Comparison of ENCODE assay signal across 8 cellular contexts in genomic region chr10:62050627-62050924, GRCh38.
DNase-seq lines count a peak whose midpoint lies in the region; ATAC-seq and TF ChIP-seq lines count a peak whose summit lies in the region.

No MANE protein-coding gene starts in this region.

- no peaks in the 10 kb centered on the region for H3K9me3 ChIP-seq in CD8-positive, alpha-beta T cell (ENCODE audit: low read length)
- H3K9me3 ChIP-seq in SJSA1 (replicated peaks): no peaks in the 10 kb centered on the region
- no peaks in the 10 kb centered on the region for H3K9me3 ChIP-seq in esophagus squamous epithelium
- H3K9me3 ChIP-seq in psoas muscle: no peaks in the 10 kb centered on the region

- H3K27ac ChIP-seq in CD8-positive, alpha-beta T cell (ENCODE audit: low read depth, low read length): peak overlapping the region; percentile 14
- H3K27ac ChIP-seq in SJSA1: peak overlapping the region; percentile 84
- peak overlapping the region; percentile 86 to 97 (median 94) for H3K27ac ChIP-seq in esophagus squamous epithelium
- H3K27ac ChIP-seq in psoas muscle: peak overlapping the region; percentile 98

- intact Hi-C loops in CD8-positive, alpha-beta T cell (cut with DNase I, micrococcal nuclease): loop anchor here in 1 of 2 experiments (5.0 kb wide), 1 partner anchor 332 kb away; no protein-coding TSS in a partner anchor
- intact Hi-C loops in esophagus squamous epithelium (cut with DNase I): no loop called here
- intact Hi-C loops in psoas muscle (cut with DNase I): no loop called here

- H3K27ac Mint-ChIP-seq in CD8-positive, alpha-beta T cell: peak overlapping the region; percentile 86

- H3K4me3 Mint-ChIP-seq in CD8-positive, alpha-beta T cell: peak overlapping the region; percentile 74

- no peak for DNase-seq in CD8-positive, alpha-beta T cell
- DNase-seq in SJSA1 (ENCODE audit: low read depth in 1 of 2, low spot score in 2 of 2) (peak in 1 of 2 experiments; percentile 52), esophagus squamous epithelium (lab: John Stamatoyannopoulos, UW) (no peak), psoas muscle (no peak), RKO (ENCODE audit: low spot score) (no peak)
- DNase-seq in activated CD4-positive, alpha-beta T cell treated with anti-CD3 and anti-CD28 coated beads, Interleukin-2, amount 50 U/mL, for 48 hours: no peak

- WGBS in esophagus squamous epithelium, 2 donors: 17% methylated on average over 4 of the region's 4 CpGs
- 21 to 25% (median 23%) methylated on average over 4 of the region's 4 CpGs for WGBS in psoas muscle, 3 donors

- H3K4me1 Mint-ChIP-seq in CD8-positive, alpha-beta T cell (ENCODE audit: low read depth): peaks cover 80% of the 10 kb centered on the region

- no peak for TF ChIP-seq POLR2A in esophagus squamous epithelium (IDR thresholded peaks at IDR 0.05)

- ATAC-seq in CD8-positive, alpha-beta T cell: no peak
- no peak for ATAC-seq in psoas muscle
- ATAC-seq in GM21526 (IDR thresholded peaks at IDR 0.05; ENCODE audit: low FRiP score, unreplicated experiment): no peak
- ATAC-seq in HG02798 (IDR thresholded peaks at IDR 0.05; ENCODE audit: poor library complexity, unreplicated experiment): no peak

- H3K4me3 ChIP-seq in CD8-positive, alpha-beta T cell (ENCODE audit: low read depth, low read length): no peak overlapping the region
- peak overlapping the region; percentile 46 for H3K4me3 ChIP-seq in SJSA1
- H3K4me3 ChIP-seq in esophagus squamous epithelium: peak overlapping the region; percentile 32 to 71 (median 50)
- peak overlapping the region; percentile 83 for H3K4me3 ChIP-seq in psoas muscle

- TF ChIP-seq CTCF in CD8-positive, alpha-beta T cell (IDR thresholded peaks at IDR 0.05): no peak
- TF ChIP-seq CTCF in esophagus squamous epithelium (IDR thresholded peaks at IDR 0.05): no peak
- no peak for TF ChIP-seq CTCF in psoas muscle (IDR thresholded peaks at IDR 0.05)

- H3K27me3 Mint-ChIP-seq in CD8-positive, alpha-beta T cell (ENCODE audit: low read depth): no peaks in the 10 kb centered on the region

- H3K36me3 ChIP-seq in CD8-positive, alpha-beta T cell (ENCODE audit: insufficient read depth, low read length): no peaks in the 10 kb centered on the region
- H3K36me3 ChIP-seq in SJSA1 (peaks cover 51% of the 10 kb centered on the region), esophagus squamous epithelium (peaks cover 0 to 30% (median 5%) of the 10 kb centered on the region in 3 donors), psoas muscle (ENCODE audit: insufficient read depth in 1 of 2, low read depth in 1 of 2) (peaks cover 8 to 43% of the 10 kb centered on the region in 2 donors)

- H3K27me3 ChIP-seq in CD8-positive, alpha-beta T cell (ENCODE audit: insufficient read depth, low read length): no peaks in the 10 kb centered on the region
- H3K27me3 ChIP-seq in SJSA1 (replicated peaks): no peaks in the 10 kb centered on the region
- no peaks in the 10 kb centered on the region for H3K27me3 ChIP-seq in esophagus squamous epithelium
- H3K27me3 ChIP-seq in psoas muscle (ENCODE audit: insufficient read depth in 3 of 3, low read length in 2 of 3): no peaks in the 10 kb centered on the region

- H3K4me1 ChIP-seq in CD8-positive, alpha-beta T cell (ENCODE audit: insufficient read depth, low read length): peaks cover 41% of the 10 kb centered on the region
- H3K4me1 ChIP-seq in SJSA1 (replicated peaks) (peaks cover 64% of the 10 kb centered on the region), esophagus squamous epithelium (peaks cover 34 to 100% (median 40%) of the 10 kb centered on the region in 3 donors), psoas muscle (peaks cover 50% of the 10 kb centered on the region)

- CTCF ChIA-PET in CD8-positive, alpha-beta T cell (lab: Charles Lee): interaction anchor here (0.9 to 3.7 kb wide), 4 partner anchors 10 to 194 kb away, joined by 3 to 22 read pairs (median 7); no protein-coding TSS in a partner anchor

- POLR2A ChIA-PET in CD8-positive, alpha-beta T cell (lab: Charles Lee): interaction anchor here (0.5 to 1.7 kb wide), 5 partner anchors 8 to 282 kb away, joined by 3 to 8 read pairs (median 3); partner anchors contain the start of gene ARID5B

- peaks cover 48% of the 10 kb centered on the region for H3K36me3 Mint-ChIP-seq in CD8-positive, alpha-beta T cell

- H3K9me3 Mint-ChIP-seq in CD8-positive, alpha-beta T cell: no peaks in the 10 kb centered on the region

Comparison
In these comparisons a context has a peak if more than half of its experiments do, and no peak if none do; other contexts are left out.
1. H3K27ac ChIP-seq: peak in every context shown above with its lines; median percentile 98 in psoas muscle; 94 in esophagus squamous epithelium; 84 in SJSA1; 14 in CD8-positive, alpha-beta T cell.